ENCODE assay signal across 8 cellular contexts in the genomic region with DNA sequence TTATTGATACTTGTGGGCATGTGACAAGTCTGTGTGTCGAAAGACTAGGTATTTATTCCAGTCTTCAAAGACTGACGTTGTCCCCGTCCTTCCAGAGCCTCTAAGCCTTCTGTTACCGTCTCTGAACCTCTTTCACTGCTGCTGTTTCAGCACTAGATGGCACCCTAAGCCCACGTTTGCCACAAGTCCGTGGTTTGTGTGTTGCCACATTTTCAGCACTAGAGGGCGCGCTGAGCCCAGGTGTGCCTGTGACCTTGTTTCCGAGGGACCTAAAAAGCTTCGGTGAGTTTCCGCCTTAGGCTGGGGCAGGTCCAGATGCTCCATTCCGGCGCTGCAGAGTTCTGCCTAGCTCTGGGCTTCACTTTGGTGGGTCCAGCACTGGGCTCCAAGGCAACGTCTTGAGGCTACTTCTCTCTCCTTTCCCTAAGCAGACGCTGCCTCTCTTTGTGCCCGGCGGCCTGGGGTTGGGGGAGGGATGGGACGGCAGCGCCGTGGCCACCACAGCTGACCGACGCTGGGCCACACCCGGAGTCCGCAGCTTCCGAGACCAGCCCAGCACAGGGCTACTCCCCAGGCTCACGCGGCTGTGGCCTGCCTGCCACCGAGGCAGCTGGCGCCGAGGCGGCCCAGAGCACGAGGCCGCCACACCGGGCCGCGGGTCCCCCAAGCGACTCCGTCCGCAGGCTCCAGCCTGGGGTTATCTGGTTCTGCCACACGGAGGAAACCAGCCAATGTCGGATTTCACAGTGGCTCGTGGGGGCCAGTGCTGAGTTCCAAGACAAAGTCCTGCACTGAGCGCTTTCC.
DNase-seq lines count a peak whose midpoint lies in the region; TF ChIP-seq lines count a peak whose summit lies in the region.

No MANE protein-coding gene starts in this region.

- 20 to 43% methylated on average over 20 to 39 of the region's 43 CpGs for WGBS in tibial nerve, 2 donors

- H3K9me3 Mint-ChIP-seq in activated naive CD4-positive, alpha-beta T cell treated with anti-CD3 and anti-CD28 coated beads for 36 hours: no peaks in the 10 kb centered on the region

- in situ Hi-C loops in G401 (cut with HindIII; ENCODE audit: low sequenced_read_pairs): no loop called here
- in situ Hi-C loops in SK-MEL-5 (cut with HindIII; ENCODE audit: low pct_unique_long_range_greater_than_20kb, low sequenced_read_pairs): no loop called here

- H3K36me3 ChIP-seq in parathyroid adenoma (ENCODE audit: control insufficient read depth, insufficient read depth, low read length): no peaks in the 10 kb centered on the region
- no peaks in the 10 kb centered on the region for H3K36me3 ChIP-seq in tibial nerve

- peak overlapping the region; percentile 42 for H3K4me2 ChIP-seq in parathyroid adenoma (ENCODE audit: low read length)

- H2AFZ ChIP-seq in parathyroid adenoma: peak overlapping the region; percentile 90

- H3K4me1 Mint-ChIP-seq in activated naive CD4-positive, alpha-beta T cell treated with anti-CD3 and anti-CD28 coated beads for 36 hours (ENCODE audit: low read depth): peaks cover 4% of the 10 kb centered on the region

- no peak overlapping the region for H3K27ac Mint-ChIP-seq in activated naive CD4-positive, alpha-beta T cell treated with anti-CD3 and anti-CD28 coated beads for 36 hours

- H3K9me3 ChIP-seq in parathyroid adenoma (ENCODE audit: control insufficient read depth, low read length) (no peaks in the 10 kb centered on the region), tibial nerve (no peaks in the 10 kb centered on the region)

- CTCF ChIA-PET in activated naive CD4-positive, alpha-beta T cell treated with anti-CD3 and anti-CD28 coated beads for 36 hours (lab: Charles Lee): interaction anchor here (0.6 to 2.6 kb wide), 22 partner anchors 9 to 428 kb away, joined by 3 to 13 read pairs (median 4); no protein-coding TSS in a partner anchor

- peak overlapping the region; percentile 59 for H3K4me3 Mint-ChIP-seq in activated naive CD4-positive, alpha-beta T cell treated with anti-CD3 and anti-CD28 coated beads for 36 hours

- H3K36me3 Mint-ChIP-seq in activated naive CD4-positive, alpha-beta T cell treated with anti-CD3 and anti-CD28 coated beads for 36 hours (ENCODE audit: low read depth): no peaks in the 10 kb centered on the region

- intact Hi-C loops in activated naive CD4-positive, alpha-beta T cell treated with anti-CD3 and anti-CD28 coated beads for 36 hours (cut with micrococcal nuclease): loop anchor here (1.0 to 2.0 kb wide), 2 partner anchors 75 to 175 kb away; no protein-coding TSS in a partner anchor

- H3K4me3 ChIP-seq in parathyroid adenoma (ENCODE audit: low read depth, low read length) (peak overlapping the region; percentile 30), tibial nerve (peak overlapping the region in 3 of 4 donors; percentile 8 to 39 (median 37))

- no peak overlapping the region for H3K27ac ChIP-seq in parathyroid adenoma
- peak overlapping the region in 1 of 4 donors; percentile 4 for H3K27ac ChIP-seq in tibial nerve

- no peak for TF ChIP-seq POLR2A in tibial nerve (IDR thresholded peaks at IDR 0.05)

- no peaks in the 10 kb centered on the region for H3K27me3 ChIP-seq in parathyroid adenoma (ENCODE audit: control insufficient read depth, insufficient read depth, low read length)
- peaks cover 0 to 4% of the 10 kb centered on the region in 2 donors for H3K27me3 ChIP-seq in tibial nerve

- no peak overlapping the region for H3K9ac ChIP-seq in parathyroid adenoma

- peaks cover 10% of the 10 kb centered on the region for H3K27me3 Mint-ChIP-seq in activated naive CD4-positive, alpha-beta T cell treated with anti-CD3 and anti-CD28 coated beads for 36 hours (ENCODE audit: low read depth)

- peaks cover 4% of the 10 kb centered on the region for H3K4me1 ChIP-seq in parathyroid adenoma
- peaks cover 0 to 23% (median 5%) of the 10 kb centered on the region in 4 donors for H3K4me1 ChIP-seq in tibial nerve

- DNase-seq in G401 (ENCODE audit: low spot score) (peak; percentile 80), GOT3 (lab: John Stamatoyannopoulos, UW) (peak; percentile 32), SK-MEL-5 (ENCODE audit: low read depth, low spot score) (peak; percentile 75), glomerular endothelial cell (ENCODE audit: extremely low read depth, low read depth, low spot score) (peak; percentile 45), tibial nerve (ENCODE audit: low spot score in 2 of 2) (peak; percentile 33 to 67)
- DNase-seq in activated naive CD4-positive, alpha-beta T cell treated with anti-CD3 and anti-CD28 coated beads for 36 hours: peak; percentile 92

- TF ChIP-seq EP300 in tibial nerve (IDR thresholded peaks at IDR 0.05): no peak

- TF ChIP-seq CTCF in LNCAP (IDR thresholded peaks at IDR 0.05): peak; percentile 100
- TF ChIP-seq CTCF in parathyroid adenoma (IDR thresholded peaks at IDR 0.05): peak; percentile 99
- TF ChIP-seq CTCF in tibial nerve (IDR thresholded peaks at IDR 0.05): peak; percentile 91 to 97 (median 96)

- H3K79me2 ChIP-seq in parathyroid adenoma: no peaks in the 10 kb centered on the region

Comparison
In these comparisons a context has a peak if more than half of its experiments do, and no peak if none do; other contexts are left out.
1. DNase-seq: peak in every context shown above with its lines; median percentile 92 in activated naive CD4-positive, alpha-beta T cell treated with anti-CD3 and anti-CD28 coated beads for 36 hours; 80 in G401; 75 in SK-MEL-5; 50 in tibial nerve; 45 in glomerular endothelial cell; 32 in GOT3.